7 cellular contexts compared by ENCODE assay signal in genomic region chr16:14630620-14631330, GRCh38. TPM values are rescaled to one million over a fixed set of nuclear protein-coding genes. Genes with fewer than 3 reads are reported as not detected.
DNase-seq lines count a peak whose midpoint lies in the region; ATAC-seq and TF ChIP-seq lines count a peak whose summit lies in the region.
"Not testable (repeated sequence)": the region's sequence is repeated elsewhere in the genome, so short reads cannot be mapped to it uniquely, and the experiment has no call there.

No MANE protein-coding gene starts in this region.

- peaks cover 28% of the 10 kb centered on the region for H3K4me1 ChIP-seq in GM23248 (ENCODE audit: insufficient read depth)
- peaks cover 29% of the 10 kb centered on the region for H3K4me1 ChIP-seq in OCI-LY3 (ENCODE audit: low read length)
- H3K4me1 ChIP-seq in heart left ventricle, result peaks cover 5 to 53% (median 34%) of the 10 kb centered on the region in 12 donors
- peaks cover 26% of the 10 kb centered on the region for H3K4me1 ChIP-seq in mucosa of stomach (ENCODE audit: control insufficient read depth, insufficient read depth, low read length)
- H3K4me1 ChIP-seq in skeletal muscle tissue (ENCODE audit: control insufficient read depth in 3 of 3, insufficient read depth in 3 of 3, low read length in 3 of 3), result peaks cover 26 to 31% (median 29%) of the 10 kb centered on the region in 3 donors

- peak overlapping the region; percentile 93 for H2AFZ ChIP-seq in GM23248
- peak overlapping the region; percentile 87 for H2AFZ ChIP-seq in OCI-LY3 (ENCODE audit: low read depth, low read length)

- H3K4me3 Mint-ChIP-seq in activated T-cell treated with anti-CD3 and anti-CD28 coated beads, Interleukin-2, amount 50 U/mL, for 24 hours, result peak overlapping the region; percentile 100
- H3K4me3 Mint-ChIP-seq in chondrocyte (ENCODE audit: unreplicated experiment), result peak overlapping the region; percentile 87

- H3F3A ChIP-seq in GM23248 (ENCODE audit: insufficient read depth), result not testable (repeated sequence)

- 69 to 78% methylated on average over 26 to 29 of the region's 29 CpGs for WGBS in GM23248 (ENCODE audit: low coverage in 1 of 2, low lambda C conversion rate in 2 of 2, missing lambda C conversion rate in 2 of 2), 2 experiments
- WGBS in heart left ventricle, 4 donors, result 83 to 88% (median 86%) methylated on average over 29 of the region's 29 CpGs

- ATAC-seq in heart left ventricle, result not testable (repeated sequence)

- H3K36me3 Mint-ChIP-seq in activated T-cell treated with anti-CD3 and anti-CD28 coated beads, Interleukin-2, amount 50 U/mL, for 24 hours (ENCODE audit: low read depth), result peaks cover 70% of the 10 kb centered on the region
- H3K36me3 Mint-ChIP-seq in chondrocyte (ENCODE audit: low read depth), result not testable (repeated sequence)

- H3K9me2 ChIP-seq in GM23248 (ENCODE audit: insufficient read depth), result not testable (repeated sequence)

- not testable (repeated sequence) for H3K9me3 ChIP-seq in GM23248 (ENCODE audit: low read depth); OCI-LY3 (ENCODE audit: insufficient read depth, low read length); heart left ventricle; mucosa of stomach (ENCODE audit: control insufficient read depth, low read length); skeletal muscle tissue (ENCODE audit: control insufficient read depth in 3 of 3, low read length in 3 of 3)

- H3K4me3 ChIP-seq in GM23248 (peak overlapping the region; percentile 89), OCI-LY3 (ENCODE audit: low read length) (peak overlapping the region; percentile 77), heart left ventricle (peak overlapping the region in 11 of 12 donors; percentile 77 to 94 (median 92)), skeletal muscle tissue (ENCODE audit: low read length in 3 of 3) (peak overlapping the region; percentile 74 to 93 (median 90))
- not testable (repeated sequence) for H3K4me3 ChIP-seq in mucosa of stomach (ENCODE audit: low read length)

- H3K36me3 ChIP-seq in GM23248 (ENCODE audit: low read depth) (peaks cover 16% of the 10 kb centered on the region), OCI-LY3 (replicated peaks; ENCODE audit: low read depth, low read length) (peaks cover 33% of the 10 kb centered on the region), heart left ventricle (peaks cover 0 to 36% (median 29%) of the 10 kb centered on the region in 9 donors), skeletal muscle tissue (ENCODE audit: control insufficient read depth in 3 of 3, insufficient read depth in 3 of 3, low read length in 3 of 3) (peaks cover 1 to 22% (median 21%) of the 10 kb centered on the region in 3 donors)
- H3K36me3 ChIP-seq in mucosa of stomach (ENCODE audit: control insufficient read depth, insufficient read depth, low read length), result not testable (repeated sequence)

- intact Hi-C loops in heart left ventricle (cut with DNase I), result not testable (repeated sequence)

- H4K20me1 ChIP-seq in GM23248 (ENCODE audit: insufficient read depth) (peaks cover 10% of the 10 kb centered on the region; the same call in 1 of the 2 replicates), OCI-LY3 (ENCODE audit: insufficient read depth, low read length) (peaks cover 17% of the 10 kb centered on the region)

- in situ Hi-C loops in GM23248 (cut with MboI), result not testable (repeated sequence)

- peak overlapping the region; percentile 99 for H3K27ac Mint-ChIP-seq in activated T-cell treated with anti-CD3 and anti-CD28 coated beads, Interleukin-2, amount 50 U/mL, for 24 hours
- peak overlapping the region; percentile 93 for H3K27ac Mint-ChIP-seq in chondrocyte (ENCODE audit: unreplicated experiment)

- not testable (repeated sequence) for TF ChIP-seq POLR2A in heart left ventricle (IDR thresholded peaks at IDR 0.05)

- H3K9ac ChIP-seq in GM23248 (peak overlapping the region; percentile 96), OCI-LY3 (ENCODE audit: low read length) (peak overlapping the region; percentile 80), mucosa of stomach (ENCODE audit: low read length) (peak overlapping the region; percentile 2), skeletal muscle tissue (ENCODE audit: low read depth in 1 of 3, low read length in 3 of 3) (peak overlapping the region; percentile 30 to 99 (median 98))

- not testable (repeated sequence) for H3K27me3 Mint-ChIP-seq in activated T-cell treated with anti-CD3 and anti-CD28 coated beads, Interleukin-2, amount 50 U/mL, for 24 hours; chondrocyte (ENCODE audit: low read depth)

- H3K27me3 ChIP-seq in GM23248 (replicated peaks; ENCODE audit: insufficient read depth); OCI-LY3 (ENCODE audit: low read depth, low read length); heart left ventricle; mucosa of stomach (ENCODE audit: control insufficient read depth, insufficient read depth, low read length); skeletal muscle tissue (ENCODE audit: control insufficient read depth in 3 of 3, insufficient read depth in 3 of 3, low read length in 3 of 3): not testable (repeated sequence)

- peaks cover 61% of the 10 kb centered on the region for H3K79me2 ChIP-seq in GM23248 (ENCODE audit: insufficient read depth)
- H3K79me2 ChIP-seq in OCI-LY3 (ENCODE audit: low read length), result peaks cover 53% of the 10 kb centered on the region

- not testable (repeated sequence) for TF ChIP-seq CTCF in OCI-LY3 (IDR thresholded peaks at IDR 0.05; ENCODE audit: low read depth, low read length); chondrocyte (IDR thresholded peaks at IDR 0.05); heart left ventricle (IDR thresholded peaks at IDR 0.05)

- not testable (repeated sequence) for DNase-seq in GM23248; activated T-cell treated with anti-CD3 and anti-CD28 coated beads, Interleukin-2, amount 50 U/mL, for 24 hours; chondrocyte (ENCODE audit: low spot score)
- DNase-seq in heart left ventricle, result peak in 1 of 5 donors; percentile 29

- H3K4me1 Mint-ChIP-seq in activated T-cell treated with anti-CD3 and anti-CD28 coated beads, Interleukin-2, amount 50 U/mL, for 24 hours (ENCODE audit: low read depth), result peaks cover 65% of the 10 kb centered on the region
- peaks cover 41% of the 10 kb centered on the region for H3K4me1 Mint-ChIP-seq in chondrocyte (ENCODE audit: low read depth)

- peak overlapping the region; percentile 76 for H3K27ac ChIP-seq in GM23248
- peak overlapping the region; percentile 96 for H3K27ac ChIP-seq in OCI-LY3 (ENCODE audit: low read length)
- H3K27ac ChIP-seq in heart left ventricle, result peak overlapping the region; percentile 21 to 97 (median 92)
- peak overlapping the region; percentile 92 for H3K27ac ChIP-seq in skeletal muscle tissue (ENCODE audit: low read depth, low read length)

- H3K4me2 ChIP-seq in GM23248 (ENCODE audit: unreplicated experiment) (peak overlapping the region; percentile 60), OCI-LY3 (ENCODE audit: low read length) (peak overlapping the region; percentile 88)

- H3K9me3 Mint-ChIP-seq in activated T-cell treated with anti-CD3 and anti-CD28 coated beads, Interleukin-2, amount 50 U/mL, for 24 hours; chondrocyte (ENCODE audit: low read depth): not testable (repeated sequence)

RNA-seq across cellular contexts. Expression of gene PARN, which starts 0.7 kb away (rescaled TPM):
- 35.0 and 53.1 TPM in 2 replicates for total RNA-seq in GM23248 (2014; rRNA removed; shearing (Covaris generic))
- polyA plus RNA-seq in GM23248 (2016; fragmentation: Nextera tagmentation; extraction: Ambion mirVana), result 31.7 and 35.4 TPM in 2 replicates
- total RNA-seq in chondrocyte, result 24.1 to 25.3 TPM (median 24.9 TPM) in 3 replicates
- 10 to 100 TPM; 16.3 to 25.9 (median 20.3) TPM for total RNA-seq in heart left ventricle
- polyA plus RNA-seq in heart left ventricle, result 10 to 100 TPM in 1 of 2 donors, 1 to 10 TPM in 1; 7.7 to 16.7 TPM
- 24.5 TPM for total RNA-seq in skeletal muscle tissue

RNA-seq across cellular contexts. Expression of gene BFAR, which starts 2.0 kb away (rescaled TPM):
- total RNA-seq in GM23248 (2014; rRNA removed; shearing (Covaris generic)), result 60.1 and 122 TPM in 2 replicates
- 43.3 and 51.0 TPM in 2 replicates for polyA plus RNA-seq in GM23248 (2016; fragmentation: Nextera tagmentation; extraction: Ambion mirVana)
- total RNA-seq in chondrocyte, result 54.7 to 74.4 TPM (median 67.7 TPM) in 3 replicates
- 10 to 100 TPM; 30.0 to 47.9 (median 37.2) TPM for total RNA-seq in heart left ventricle
- polyA plus RNA-seq in heart left ventricle, result 10 to 100 TPM; 21.5 to 52.6 TPM
- 63.7 TPM for total RNA-seq in skeletal muscle tissue

Comparison
In these comparisons a context has a peak if more than half of its experiments do, and no peak if none do; other contexts are left out.
1. H3K9ac ChIP-seq: peak in every context shown above with its lines; median percentile 98 in skeletal muscle tissue; 96 in GM23248; 80 in OCI-LY3; 2 in mucosa of stomach.